Comparison of ENCODE assay signal across 1 cellular context in the genomic region with DNA sequence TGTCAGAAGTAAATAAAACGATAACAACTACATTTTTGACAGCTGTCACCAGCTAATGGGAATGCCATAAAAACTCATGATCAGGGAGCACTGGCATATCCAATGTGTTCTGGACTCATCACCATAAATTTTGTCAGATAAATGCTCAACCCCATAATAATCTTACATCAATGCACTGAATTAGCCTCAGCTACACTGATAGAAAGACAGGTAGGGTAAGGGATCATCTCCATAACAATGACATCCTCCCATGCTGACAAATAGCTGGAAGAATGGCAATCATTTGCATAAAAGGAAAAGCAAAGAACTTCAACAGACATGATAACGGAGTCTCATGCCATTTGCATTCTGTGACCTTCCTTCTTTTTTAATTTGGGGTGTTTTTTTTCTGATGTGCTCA.
TF ChIP-seq lines count a peak whose summit lies in the region.

No MANE protein-coding gene starts in this region.

TF ChIP-seq in H1, 55 proteins besides CTCF, POLR2A, EP300 and RAD21:
- TF ChIP-seq, protein P1, sequence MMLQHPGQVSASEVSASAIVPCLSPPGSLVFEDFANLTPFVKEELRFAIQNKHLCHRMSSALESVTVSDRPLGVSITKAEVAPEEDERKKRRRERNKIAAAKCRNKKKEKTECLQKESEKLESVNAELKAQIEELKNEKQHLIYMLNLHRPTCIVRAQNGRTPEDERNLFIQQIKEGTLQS (IDR thresholded peaks at IDR 0.05; ENCODE audit: insufficient read depth, low read depth, low read length) = no peak
- TF ChIP-seq POU5F1 (IDR thresholded peaks at IDR 0.05; ENCODE audit: low read depth, low read length) = peak; percentile 57; the same call in 1 of the 2 replicates
